Comparison of ENCODE assay signal across 12 cellular contexts in the genomic region with DNA sequence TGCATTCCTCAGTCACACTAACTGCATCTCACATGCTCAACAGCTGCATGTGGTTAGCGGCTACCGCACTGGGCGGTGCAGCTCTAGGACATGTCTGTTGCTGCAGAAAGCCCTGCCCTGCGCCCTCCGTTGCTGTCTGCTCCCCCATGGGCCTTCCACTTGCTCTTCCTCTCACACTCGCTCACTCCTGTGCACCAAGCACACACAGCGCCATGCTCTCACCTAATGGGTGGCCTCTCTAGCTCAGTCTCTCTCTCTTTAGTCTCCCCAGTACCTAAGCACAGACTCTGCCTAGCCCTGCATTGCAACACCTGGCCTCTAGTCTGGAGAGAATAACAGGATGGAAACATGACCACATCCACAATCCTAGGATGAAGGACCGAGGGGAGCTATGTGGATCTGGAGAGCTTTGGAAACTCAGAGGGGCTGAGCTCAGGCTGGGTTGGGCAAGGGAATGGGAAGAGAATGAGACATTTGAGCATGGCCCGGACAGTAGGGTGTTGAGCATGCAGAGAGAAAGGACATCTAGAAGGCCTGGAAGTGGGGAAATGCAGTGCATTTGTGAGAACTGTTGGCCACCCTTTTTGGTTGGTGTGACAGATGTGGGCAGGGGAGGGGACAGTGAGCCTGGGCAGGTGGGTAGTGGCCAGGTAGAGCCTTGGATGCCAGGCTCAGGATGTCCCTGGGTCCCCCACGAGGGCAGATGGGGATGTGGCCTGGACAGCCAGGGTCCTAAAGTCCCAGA. TPM values are rescaled to one million over a fixed set of nuclear protein-coding genes. Genes with fewer than 3 reads are reported as not detected.
DNase-seq lines count a peak whose midpoint lies in the region; ATAC-seq, FAIRE-seq and TF ChIP-seq lines count a peak whose summit lies in the region.
"Had no signal": no experiment of that assay in that cellular context is flagged by ENCODE, and none has a peak within 500 bp of the region (broad histone marks: within the 10 kb centered on the region; RNA-seq: fewer than 3 reads in every experiment).

No MANE protein-coding gene starts in this region.

- no TSS peak for BruUV-seq in GM12878 (replicated peaks; lab: Mats Ljungman, UMichigan)

- no peaks in the 10 kb centered on the region for H3K9me3 Mint-ChIP-seq in neural progenitor cell

- FAIRE-seq in GM12878 (lab: Jason Lieb, UNC), result no peak

- H2AFZ ChIP-seq in GM12878 (ENCODE audit: control insufficient read depth, low read depth, low read length) (no peak overlapping the region), neural progenitor cell (replicated peaks) (no peak overlapping the region)

- peaks cover 0 to 6% of the 10 kb centered on the region in 2 experiments; a peak in 2 of 4 replicates for H3K36me3 ChIP-seq in GM12878 (ENCODE audit: control insufficient read depth in 2 of 2, insufficient read depth in 2 of 2, low read length in 1 of 2)
- H3K36me3 ChIP-seq in neural progenitor cell, result no peaks in the 10 kb centered on the region

- no peak overlapping the region for H3K4me2 ChIP-seq in GM12878 (ENCODE audit: control insufficient read depth, insufficient read depth)
- no peak overlapping the region for H3K4me2 ChIP-seq in neural progenitor cell

- H3K4me1 ChIP-seq in GM12878 (ENCODE audit: control insufficient read depth, insufficient read depth, low read length) (peaks cover 26% of the 10 kb centered on the region), neural progenitor cell (peaks cover 33% of the 10 kb centered on the region)

- H3K27me3 ChIP-seq in GM12878 (replicated peaks in 1 of 2; ENCODE audit: control insufficient read depth in 2 of 2, insufficient read depth in 2 of 2, low read length in 1 of 2) (no peaks in the 10 kb centered on the region), neural progenitor cell (no peaks in the 10 kb centered on the region)
- H3K27me3 ChIP-seq: body of pancreas had no signal

- H3K36me3 Mint-ChIP-seq in neural progenitor cell, result peaks cover 4% of the 10 kb centered on the region

- SMC1A ChIA-PET in GM12878 (lab: Charles Lee; ENCODE audit: uncharacterized antibody, unreplicated experiment), result interaction anchor here (0.6 to 2.6 kb wide), 4 partner anchors 12 to 239 kb away, joined by 4 to 10 read pairs (median 4); no protein-coding TSS in a partner anchor

- intact Hi-C loops in GM12878 (cut with micrococcal nuclease; ENCODE audit: unreplicated experiment), result no loop called here

- CTCF ChIA-PET in GM12878 (lab: Yijun Ruan, JAX), result interaction anchor here (0.7 to 3.3 kb wide), 7 partner anchors 12 to 115 kb away, joined by 3 to 14 read pairs (median 4); no protein-coding TSS in a partner anchor

- H3K4me3 Mint-ChIP-seq in neural progenitor cell, result no peak overlapping the region

- no peak for TF ChIP-seq POLR2A in GM12878 (IDR thresholded peaks at IDR 0.05; ENCODE audit: low read depth, low read length)

- TF ChIP-seq CTCF in GM12873 (IDR thresholded peaks at IDR 0.05; ENCODE audit: insufficient read depth, low read depth, low read length, missing control alignments) (peak; percentile 14), GM12878 (IDR thresholded peaks at IDR 0.05 in 2 of 3, conservative IDR thresholded peaks at IDR 0.05 in 1 of 3; ENCODE audit: control insufficient read depth in 2 of 3, extremely low read depth in 1 of 3, insufficient read depth in 1 of 3, low read depth in 3 of 3, low read length in 3 of 3) (no peak), neural progenitor cell (IDR thresholded peaks at IDR 0.05) (no peak)

- H3F3A ChIP-seq in neural progenitor cell (ENCODE audit: low read depth), result peaks cover 18% of the 10 kb centered on the region

- in situ Hi-C loops in GM12878 (cut with MboI), result no loop called here

- DNase-seq in GM12878 (ENCODE audit: low read depth, low spot score), result no peak
- no peak for DNase-seq in neural progenitor cell (ENCODE audit: low spot score)
- no peak for DNase-seq in iPS-NIHi7 (ENCODE audit: extremely low spot score)
- DNase-seq in NCI-H526 treated with DMSO at 0.1 percent for 48 hours (lab: John Stamatoyannopoulos, UW), result no peak
- DNase-seq: activated CD8-positive, alpha-beta memory T cell treated with anti-CD3 and anti-CD28 coated beads for 24 hours; body of pancreas; COR-L47; H7; NCI-H2081 treated with DMSO at 0.1 percent for 48 hours; SIG-M5 had no signal

- H3K27me3 Mint-ChIP-seq in neural progenitor cell (ENCODE audit: insufficient read depth, low read depth), result peaks cover 10% of the 10 kb centered on the region

- H3K4me3 ChIP-seq in GM12878 (no peak overlapping the region), neural progenitor cell (no peak overlapping the region)
- H3K4me3 ChIP-seq: body of pancreas had no signal

- H4K20me1 ChIP-seq in GM12878 (ENCODE audit: control insufficient read depth, insufficient read depth), result no peaks in the 10 kb centered on the region
- no peaks in the 10 kb centered on the region for H4K20me1 ChIP-seq in neural progenitor cell (ENCODE audit: low read depth)

- no peak for ATAC-seq in GM12878
- ATAC-seq in HG03469 (IDR thresholded peaks at IDR 0.05; ENCODE audit: unreplicated experiment), result no peak
- ATAC-seq: body of pancreas had no signal

- H3K9me3 ChIP-seq in GM12878 (replicated peaks; ENCODE audit: control insufficient read depth, insufficient read depth, low read length) (no peaks in the 10 kb centered on the region), neural progenitor cell (ENCODE audit: low read depth) (no peaks in the 10 kb centered on the region)
- H3K9me3 ChIP-seq: body of pancreas had no signal

- TF ChIP-seq RAD21 in GM12878 (IDR thresholded peaks at IDR 0.05; ENCODE audit: insufficient read depth, low read depth, low read length), result no peak

- H3K27ac ChIP-seq in GM12878 (ENCODE audit: control insufficient read depth, insufficient read depth) (no peak overlapping the region), neural progenitor cell (no peak overlapping the region)
- H3K27ac ChIP-seq: body of pancreas had no signal

- no peak for TF ChIP-seq EP300 in GM12878 (IDR thresholded peaks at IDR 0.05; ENCODE audit: borderline replicate concordance in 1 of 2, control insufficient read depth in 1 of 2, low read depth in 2 of 2, low read length in 2 of 2)

- WGBS in GM12878 (ENCODE audit: insufficient coverage, insufficient replicate concordance, low lambda C conversion rate, missing lambda C conversion rate), result 56% methylated on average over 10 of the region's 10 CpGs

- peak overlapping the region; percentile 22 for H3K27ac Mint-ChIP-seq in neural progenitor cell

- no peak overlapping the region for H3K9ac ChIP-seq in GM12878 (ENCODE audit: control insufficient read depth, insufficient read depth, low read length)
- H3K9ac ChIP-seq in neural progenitor cell, result no peak overlapping the region

- RAD21 ChIA-PET in GM12878 (lab: Charles Lee; ENCODE audit: unreplicated experiment), result interaction anchor here (1.7 kb wide), 1 partner anchor 12 kb away, joined by 8 read pairs; no protein-coding TSS in a partner anchor

- H3K79me2 ChIP-seq in GM12878 (ENCODE audit: control insufficient read depth, insufficient read depth, low read length) (no peaks in the 10 kb centered on the region), neural progenitor cell (ENCODE audit: low read depth) (no peaks in the 10 kb centered on the region)

- POLR2A ChIA-PET in GM12878 (lab: Charles Lee), result interaction anchor here (0.7 to 0.8 kb wide), 2 partner anchors 10 to 12 kb away, joined by 3 read pairs; no protein-coding TSS in a partner anchor

- peaks cover 53% of the 10 kb centered on the region for H3K4me1 Mint-ChIP-seq in neural progenitor cell

RNA-seq across cellular contexts. Expression of gene SGCA, which starts 16.0 kb away (rescaled TPM):
- total RNA-seq in GM12878 (2013; cell fraction: nucleolus; rRNA removed), result 1.9 and 2.9 TPM in 2 replicates
- total RNA-seq in GM12878 (2014; rRNA removed) (0.11 and 0.68 TPM in 2 replicates), GM12878 (2014; rRNA removed; fragmentation: Illumina TruSeq; extraction: Trizol) (0.27 TPM in 1 of 2 replicates, not detected in the other), GM12878 (2021) (0.51 and 0.56 TPM in 2 replicates), neural progenitor cell (ENCODE audit: low replicate concordance) (1.5 TPM in 1 of 2 replicates, not detected in the other)
- polyA plus RNA-seq in GM12878 (2011; ENCODE audit: low read depth), result 0.52 TPM
- polyA plus RNA-seq in GM12878 (2011; rRNA removed) (0.24 and 0.81 TPM in 2 replicates), GM12878 (2014; fragmentation: Illumina TruSeq; extraction: Trizol) (0.24 TPM in 1 of 2 replicates, not detected in the other), GM12878 (2014; fragmentation: Nextera tagmentation; extraction: Ambion mirVana) (under 1 TPM in 1 of 2 experiments, not detected in 1; 0.13 TPM), GM12878 (2014; rRNA removed) (0.25 and 2.2 TPM in 2 replicates), GM12878 (2016; fragmentation: Nextera tagmentation; extraction: Ambion mirVana) (under 1 TPM in 1 of 2 experiments, not detected in 1; 0.50 TPM)
- polyA plus RNA-seq in GM12878 (2011; cell fraction: cytosol; rRNA removed), result 0.54 and 1.2 TPM in 2 replicates
- polyA plus RNA-seq in GM12878 (2011; cell fraction: nucleus; rRNA removed), result 3.6 and 4.5 TPM in 2 replicates
- 1.2 and 1.9 TPM in 2 replicates for polyA plus RNA-seq in GM12878 (2012)
- polyA minus RNA-seq in GM12878 (2011; rRNA and poly(A)+ RNA removed), result 0.29 and 1.1 TPM in 2 replicates
- not detected in 2 replicates for polyA minus RNA-seq in GM12878 (2011; cell fraction: cytosol; rRNA and poly(A)+ RNA removed)
- polyA minus RNA-seq in GM12878 (2011; cell fraction: nucleus; rRNA and poly(A)+ RNA removed), result 0.36 TPM in 1 of 2 replicates, not detected in the other

RNA-seq across cellular contexts. Expression of gene COL1A1, which starts 19.7 kb away (rescaled TPM):
- total RNA-seq in GM12878 (2013; cell fraction: nucleolus; rRNA removed), result 43.7 and 49.7 TPM in 2 replicates
- 0.79 and 1.1 TPM in 2 replicates for total RNA-seq in GM12878 (2014; rRNA removed)
- total RNA-seq in GM12878 (2014; rRNA removed; fragmentation: Illumina TruSeq; extraction: Trizol), result 0.55 and 1.2 TPM in 2 replicates
- total RNA-seq in GM12878 (2021), result 6.1 and 7.7 TPM in 2 replicates
- polyA plus RNA-seq in GM12878 (2011; ENCODE audit: low read depth), result 1.5 TPM
- 1.9 and 2.9 TPM in 2 replicates for polyA plus RNA-seq in GM12878 (2011; rRNA removed)
- polyA plus RNA-seq in GM12878 (2011; cell fraction: cytosol; rRNA removed), result 2.8 TPM in 2 replicates
- 67.6 and 84.9 TPM in 2 replicates for polyA plus RNA-seq in GM12878 (2011; cell fraction: nucleus; rRNA removed)
- polyA plus RNA-seq in GM12878 (2012), result 2.7 and 4.3 TPM in 2 replicates
- polyA plus RNA-seq in GM12878 (2014; fragmentation: Illumina TruSeq; extraction: Trizol), result 0.54 and 1.9 TPM in 2 replicates
- polyA plus RNA-seq in GM12878 (2014; fragmentation: Nextera tagmentation; extraction: Ambion mirVana), result under 1 TPM; 0.18 to 0.32 TPM
- 3.5 and 3.9 TPM in 2 replicates for polyA plus RNA-seq in GM12878 (2014; rRNA removed)
- 1 to 10 TPM; 2.7 to 4.3 TPM for polyA plus RNA-seq in GM12878 (2016; fragmentation: Nextera tagmentation; extraction: Ambion mirVana)
- polyA minus RNA-seq in GM12878 (2011; rRNA and poly(A)+ RNA removed), result 4.6 and 8.9 TPM in 2 replicates
- polyA minus RNA-seq in GM12878 (2011; cell fraction: cytosol; rRNA and poly(A)+ RNA removed), result 2.3 and 2.5 TPM in 2 replicates
- 24.8 and 32.3 TPM in 2 replicates for polyA minus RNA-seq in GM12878 (2011; cell fraction: nucleus; rRNA and poly(A)+ RNA removed)
- 1.1 and 4.2 TPM in 2 replicates for total RNA-seq in neural progenitor cell (ENCODE audit: low replicate concordance)

RNA-seq across cellular contexts. Expression of gene PPP1R9B, which starts 31.3 kb away (rescaled TPM):
- total RNA-seq in GM12878 (2013; cell fraction: nucleolus; rRNA removed), result 55.7 and 68.4 TPM in 2 replicates
- 59.9 and 62.9 TPM in 2 replicates for total RNA-seq in GM12878 (2014; rRNA removed)
- total RNA-seq in GM12878 (2014; rRNA removed; fragmentation: Illumina TruSeq; extraction: Trizol), result 35.9 and 39.6 TPM in 2 replicates
- total RNA-seq in GM12878 (2021), result 103 and 107 TPM in 2 replicates
- 21.7 TPM for polyA plus RNA-seq in GM12878 (2011; ENCODE audit: low read depth)
- 30.2 and 44.4 TPM in 2 replicates for polyA plus RNA-seq in GM12878 (2011; rRNA removed)
- polyA plus RNA-seq in GM12878 (2011; cell fraction: cytosol; rRNA removed), result 39.3 and 43.6 TPM in 2 replicates
- 75.0 and 144 TPM in 2 replicates for polyA plus RNA-seq in GM12878 (2011; cell fraction: nucleus; rRNA removed)
- 54.8 and 64.1 TPM in 2 replicates for polyA plus RNA-seq in GM12878 (2012)
- 17.9 and 35.4 TPM in 2 replicates for polyA plus RNA-seq in GM12878 (2014; fragmentation: Illumina TruSeq; extraction: Trizol)
- under 1 TPM; 0.20 to 0.45 TPM for polyA plus RNA-seq in GM12878 (2014; fragmentation: Nextera tagmentation; extraction: Ambion mirVana)
- 52.0 and 58.7 TPM in 2 replicates for polyA plus RNA-seq in GM12878 (2014; rRNA removed)
- 1 to 10 TPM; 1.8 to 2.3 TPM for polyA plus RNA-seq in GM12878 (2016; fragmentation: Nextera tagmentation; extraction: Ambion mirVana)
- polyA minus RNA-seq in GM12878 (2011; rRNA and poly(A)+ RNA removed), result 38.4 and 59.7 TPM in 2 replicates
- polyA minus RNA-seq in GM12878 (2011; cell fraction: cytosol; rRNA and poly(A)+ RNA removed), result 36.3 and 36.8 TPM in 2 replicates
- 12.3 and 46.2 TPM in 2 replicates for polyA minus RNA-seq in GM12878 (2011; cell fraction: nucleus; rRNA and poly(A)+ RNA removed)
- total RNA-seq in neural progenitor cell (ENCODE audit: low replicate concordance), result 12.0 and 31.4 TPM in 2 replicates

RNA-seq across cellular contexts. Expression of gene SAMD14, which starts 51.8 kb away (rescaled TPM):
- total RNA-seq in GM12878 (2013; cell fraction: nucleolus; rRNA removed), result 2.6 and 4.3 TPM in 2 replicates
- total RNA-seq in GM12878 (2014; rRNA removed) (0.17 and 0.22 TPM in 2 replicates), GM12878 (2014; rRNA removed; fragmentation: Illumina TruSeq; extraction: Trizol) (0.22 and 0.74 TPM in 2 replicates), GM12878 (2021) (1.3 and 1.7 TPM in 2 replicates), neural progenitor cell (ENCODE audit: low replicate concordance) (8.7 and 27.9 TPM in 2 replicates)
- polyA plus RNA-seq in GM12878 (2011; ENCODE audit: low read depth), result 0.58 TPM
- polyA plus RNA-seq in GM12878 (2011; rRNA removed) (0.32 and 1.3 TPM in 2 replicates), GM12878 (2014; fragmentation: Illumina TruSeq; extraction: Trizol) (0.19 and 0.25 TPM in 2 replicates), GM12878 (2014; fragmentation: Nextera tagmentation; extraction: Ambion mirVana) (not detected), GM12878 (2014; rRNA removed) (0.51 and 1.4 TPM in 2 replicates), GM12878 (2016; fragmentation: Nextera tagmentation; extraction: Ambion mirVana) (under 1 TPM in 1 of 2 experiments, not detected in 1; 0.06 TPM)
- 0.51 and 1.2 TPM in 2 replicates for polyA plus RNA-seq in GM12878 (2011; cell fraction: cytosol; rRNA removed)
- 8.0 and 8.3 TPM in 2 replicates for polyA plus RNA-seq in GM12878 (2011; cell fraction: nucleus; rRNA removed)
- 0.45 and 0.66 TPM in 2 replicates for polyA plus RNA-seq in GM12878 (2012)
- polyA minus RNA-seq in GM12878 (2011; rRNA and poly(A)+ RNA removed), result 0.59 and 2.0 TPM in 2 replicates
- polyA minus RNA-seq in GM12878 (2011; cell fraction: cytosol; rRNA and poly(A)+ RNA removed), result 0.73 TPM in 1 of 2 replicates, not detected in the other
- 1.1 and 1.8 TPM in 2 replicates for polyA minus RNA-seq in GM12878 (2011; cell fraction: nucleus; rRNA and poly(A)+ RNA removed)
- total RNA-seq: body of pancreas had no signal
